ENCODE assay signal across 30 cellular contexts in the genomic region with DNA sequence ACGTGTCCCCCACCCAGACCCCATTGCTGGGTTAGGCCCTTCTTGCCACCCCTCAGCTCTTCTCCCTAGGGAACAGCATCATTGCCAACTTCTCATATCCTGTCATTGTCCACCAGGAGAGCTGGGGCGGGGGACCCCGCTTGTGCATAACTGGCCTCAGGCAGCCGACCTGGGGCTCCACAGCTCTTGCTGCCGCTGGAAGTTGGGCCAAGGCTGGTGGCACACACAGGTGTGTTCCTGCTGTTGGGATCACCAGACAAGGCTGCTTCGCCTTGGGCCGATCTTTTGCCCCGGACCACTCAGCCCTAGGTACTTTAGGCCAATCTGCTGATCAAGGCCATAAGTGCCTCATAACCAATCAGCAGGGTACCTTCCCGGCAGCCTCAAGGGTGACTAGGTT.
"Had no signal": no experiment of that assay in that cellular context is flagged by ENCODE, and none has a peak within 500 bp of the region (broad histone marks: within the 10 kb centered on the region; RNA-seq: fewer than 3 reads in every experiment).

No MANE protein-coding gene starts in this region.

- H3K27ac ChIP-seq: neural progenitor cell, neutrophil, ovary, parathyroid adenoma, psoas muscle, right lobe of liver, sigmoid colon, stomach, thoracic aorta, thyroid gland, tibial nerve, upper lobe of left lung, vagina had no signal

- H3K36me3 Mint-ChIP-seq: natural killer cell; neural progenitor cell; stimulated activated effector memory CD8-positive, alpha-beta T cell treated with anti-CD3 and anti-CD28 coated beads, Interleukin-12 subunit alpha, Interleukin-12 subunit beta, amount 100 ng/mL, for 72 hours had no signal

- H3K4me3 ChIP-seq: neural progenitor cell, ovary, psoas muscle, right lobe of liver, sigmoid colon, stomach, thoracic aorta, thyroid gland, tibial nerve, upper lobe of left lung, vagina had no signal

- H3K9me3 ChIP-seq: neutrophil, ovary, psoas muscle, right lobe of liver, sigmoid colon, stomach, thoracic aorta, thyroid gland, tibial nerve, upper lobe of left lung, vagina had no signal

- ATAC-seq: naive thymus-derived CD4-positive, alpha-beta T cell; natural killer cell; psoas muscle; right cardiac atrium; right lobe of liver; stimulated activated effector memory CD8-positive, alpha-beta T cell treated with anti-CD3 and anti-CD28 coated beads, Interleukin-12 subunit alpha, Interleukin-12 subunit beta, amount 100 ng/mL, for 72 hours; stimulated activated naive B cell treated with anti-CD40 and anti-IgM and Interleukin-4, amounts not matched to agents 10 μg/mL and 1 μg/mL and 100 μg/mL, for 72 hours had no signal

- DNase-seq: naive thymus-derived CD4-positive, alpha-beta T cell; natural killer cell; nucleus accumbens; ovary; posterior cingulate gyrus; psoas muscle; right lobe of liver; sigmoid colon; small intestine; stimulated activated CD4-positive, alpha-beta T cell treated with anti-CD3 and anti-CD28 coated beads, Interleukin-15, amount 100 ng/mL, for 24 hours; stimulated activated CD4-positive, alpha-beta T cell treated with anti-CD3 and anti-CD28 coated beads, Interleukin-2, amount 100 ng/mL, for 24 hours; stimulated activated CD4-positive, alpha-beta T cell treated with anti-CD3 and anti-CD28 coated beads, Interleukin-2, amount 100 ng/mL, for 48 hours; stimulated activated CD4-positive, alpha-beta T cell treated with anti-CD3 and anti-CD28 coated beads, Interleukin-4, amount 100 ng/mL, for 24 hours; stimulated activated naive B cell treated with anti-CD40 and anti-IgM and Interleukin-4, amounts not matched to agents 10 μg/mL and 1 μg/mL and 100 μg/mL, for 72 hours; stimulated activated naive CD4-positive, alpha-beta T cell treated with Interleukin-2 at 50 U/mL for 16 hours; stomach; thyroid gland; trophoblast cell had no signal

- H3K27me3 ChIP-seq: neutrophil, ovary, right lobe of liver, sigmoid colon, stomach, thyroid gland, tibial nerve, upper lobe of left lung, vagina had no signal

- H3K27ac Mint-ChIP-seq: naive thymus-derived CD4-positive, alpha-beta T cell; natural killer cell; nephron; neural progenitor cell; progenitor cell of endocrine pancreas; stimulated activated effector memory CD8-positive, alpha-beta T cell treated with anti-CD3 and anti-CD28 coated beads, Interleukin-12 subunit alpha, Interleukin-12 subunit beta, amount 100 ng/mL, for 72 hours; stimulated activated naive B cell treated with anti-CD40 and anti-IgM and Interleukin-4, amounts not matched to agents 10 μg/mL and 1 μg/mL and 100 μg/mL, for 72 hours; stimulated activated naive CD8-positive, alpha-beta T cell treated with anti-CD3 and anti-CD28 coated beads, Interleukin-15, Interleukin-2, amounts not matched to agents 100 ng/mL and 50 ng/mL, for 24 hours had no signal

- H3K4me3 Mint-ChIP-seq: naive thymus-derived CD4-positive, alpha-beta T cell; natural killer cell; nephron; neural progenitor cell; stimulated activated effector memory CD8-positive, alpha-beta T cell treated with anti-CD3 and anti-CD28 coated beads, Interleukin-12 subunit alpha, Interleukin-12 subunit beta, amount 100 ng/mL, for 72 hours; stimulated activated naive B cell treated with anti-CD40 and anti-IgM and Interleukin-4, amounts not matched to agents 10 μg/mL and 1 μg/mL and 100 μg/mL, for 72 hours; stimulated activated naive CD8-positive, alpha-beta T cell treated with anti-CD3 and anti-CD28 coated beads, Interleukin-15, Interleukin-2, amounts not matched to agents 100 ng/mL and 50 ng/mL, for 24 hours had no signal

- H3K36me3 ChIP-seq: neural progenitor cell, neutrophil, ovary, right lobe of liver, sigmoid colon, stomach, thoracic aorta, thyroid gland, tibial nerve, upper lobe of left lung, vagina had no signal

- H3K9me3 Mint-ChIP-seq: natural killer cell, nephron had no signal

- H3K4me1 ChIP-seq: neural progenitor cell, parathyroid adenoma, psoas muscle, right lobe of liver, sigmoid colon, stomach, thyroid gland, tibial nerve, vagina had no signal

- H3K4me1 Mint-ChIP-seq: naive thymus-derived CD4-positive, alpha-beta T cell; natural killer cell; nephron; neural progenitor cell; stimulated activated naive B cell treated with anti-CD40 and anti-IgM and Interleukin-4, amounts not matched to agents 10 μg/mL and 1 μg/mL and 100 μg/mL, for 72 hours had no signal
